ENCODE assay signal across 29 cellular contexts in the genomic region with DNA sequence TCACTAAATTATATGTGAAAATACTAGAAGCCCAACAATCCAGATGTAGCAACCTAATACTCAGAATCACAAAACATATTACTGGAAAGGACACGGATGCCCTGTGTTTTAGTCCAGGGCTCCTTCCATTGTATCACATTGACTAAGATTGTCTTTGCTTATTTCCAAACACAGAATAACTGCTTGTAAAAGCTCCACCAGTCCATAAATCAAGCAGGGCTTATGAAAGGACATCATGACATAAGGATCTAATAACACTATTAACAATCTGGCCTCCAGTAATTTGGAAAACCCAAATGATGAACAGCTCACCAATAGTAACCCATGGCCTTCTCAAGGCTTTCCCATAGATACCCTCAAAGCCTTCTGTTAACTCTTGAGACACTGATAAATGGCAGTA.
"Had no signal": no experiment of that assay in that cellular context is flagged by ENCODE, and none has a peak within 500 bp of the region (broad histone marks: within the 10 kb centered on the region; RNA-seq: fewer than 3 reads in every experiment).

No MANE protein-coding gene starts in this region.

- ATAC-seq: activated CD8-positive, alpha-beta memory T cell treated with anti-CD3 and anti-CD28 coated beads, Interleukin-2, amount 10 ng/mL, durations not matched to agents 7 days and 5 days; activated naive CD8-positive, alpha-beta T cell treated with anti-CD3 and anti-CD28 coated beads, Interleukin-2, amount 50 U/mL, for 24 hours; Panc1 had no signal

- H3K4me3 ChIP-seq: SJCRH30, SK-N-MC had no signal

- DNase-seq: activated CD4-positive, alpha-beta memory T cell treated with anti-CD3 and anti-CD28 coated beads, Interleukin-2, amount 10 ng/mL, durations not matched to agents 7 days and 5 days; activated CD4-positive, alpha-beta T cell treated with anti-CD3 and anti-CD28 coated beads for 1 hour; activated CD4-positive, alpha-beta T cell treated with anti-CD3 and anti-CD28 coated beads for 48 hours; activated CD4-positive, CD25-positive, alpha-beta regulatory T cell; activated CD8-positive, alpha-beta memory T cell treated with anti-CD3 and anti-CD28 coated beads for 24 hours; activated CD8-positive, alpha-beta memory T cell treated with anti-CD3 and anti-CD28 coated beads, Interleukin-2, amount 10 ng/mL, durations not matched to agents 7 days and 5 days; activated CD8-positive, alpha-beta memory T cell treated with anti-CD3 and anti-CD28 coated beads, Interleukin-2, amount 50 U/mL, for 48 hours; activated effector memory CD4-positive, alpha-beta T cell treated with Interleukin-2 at 50 U/mL for 16 hours; activated naive CD4-positive, alpha-beta T cell treated with anti-CD3 and anti-CD28 coated beads, Interleukin-2, amount 10 ng/mL, durations not matched to agents 7 days and 5 days; activated naive CD8-positive, alpha-beta T cell treated with anti-CD3 and anti-CD28 coated beads, Interleukin-2, amount 50 U/mL, for 24 hours; activated T-cell treated with anti-CD3 and anti-CD28 coated beads, Interleukin-2, amount 50 U/mL, for 48 hours; anterior cingulate cortex; caudate nucleus; cerebellar nuclear complex; NCI-H1092 treated with DMSO at 0.1 percent for 48 hours; NCI-H146; NCI-H187; NCI-H2029 treated with DMSO at 0.1 percent for 48 hours; NCI-H2107; NCI-H2171; NCI-H510A; NCI-H526; NCI-H774; SHP77; SJCRH30; T1000; WERI-Rb-1 had no signal
